2 cellular contexts compared by ENCODE assay signal in genomic region chr1:56993355-56993985, GRCh38.
TF ChIP-seq lines count a peak whose summit lies in the region.

No MANE protein-coding gene starts in this region.

TF ChIP-seq in liver, 16 proteins besides CTCF, POLR2A, EP300 and RAD21:
- TF ChIP-seq RXRA (IDR thresholded peaks at IDR 0.05) (peak in 1 of 2 donors; percentile 17), HNF4A (conservative IDR thresholded peaks at IDR 0.05) (peak in 1 of 2 donors; percentile 51), JUND (IDR thresholded peaks at IDR 0.05) (peak in 1 of 2 donors; percentile 10)
- TF ChIP-seq, protein P1, sequence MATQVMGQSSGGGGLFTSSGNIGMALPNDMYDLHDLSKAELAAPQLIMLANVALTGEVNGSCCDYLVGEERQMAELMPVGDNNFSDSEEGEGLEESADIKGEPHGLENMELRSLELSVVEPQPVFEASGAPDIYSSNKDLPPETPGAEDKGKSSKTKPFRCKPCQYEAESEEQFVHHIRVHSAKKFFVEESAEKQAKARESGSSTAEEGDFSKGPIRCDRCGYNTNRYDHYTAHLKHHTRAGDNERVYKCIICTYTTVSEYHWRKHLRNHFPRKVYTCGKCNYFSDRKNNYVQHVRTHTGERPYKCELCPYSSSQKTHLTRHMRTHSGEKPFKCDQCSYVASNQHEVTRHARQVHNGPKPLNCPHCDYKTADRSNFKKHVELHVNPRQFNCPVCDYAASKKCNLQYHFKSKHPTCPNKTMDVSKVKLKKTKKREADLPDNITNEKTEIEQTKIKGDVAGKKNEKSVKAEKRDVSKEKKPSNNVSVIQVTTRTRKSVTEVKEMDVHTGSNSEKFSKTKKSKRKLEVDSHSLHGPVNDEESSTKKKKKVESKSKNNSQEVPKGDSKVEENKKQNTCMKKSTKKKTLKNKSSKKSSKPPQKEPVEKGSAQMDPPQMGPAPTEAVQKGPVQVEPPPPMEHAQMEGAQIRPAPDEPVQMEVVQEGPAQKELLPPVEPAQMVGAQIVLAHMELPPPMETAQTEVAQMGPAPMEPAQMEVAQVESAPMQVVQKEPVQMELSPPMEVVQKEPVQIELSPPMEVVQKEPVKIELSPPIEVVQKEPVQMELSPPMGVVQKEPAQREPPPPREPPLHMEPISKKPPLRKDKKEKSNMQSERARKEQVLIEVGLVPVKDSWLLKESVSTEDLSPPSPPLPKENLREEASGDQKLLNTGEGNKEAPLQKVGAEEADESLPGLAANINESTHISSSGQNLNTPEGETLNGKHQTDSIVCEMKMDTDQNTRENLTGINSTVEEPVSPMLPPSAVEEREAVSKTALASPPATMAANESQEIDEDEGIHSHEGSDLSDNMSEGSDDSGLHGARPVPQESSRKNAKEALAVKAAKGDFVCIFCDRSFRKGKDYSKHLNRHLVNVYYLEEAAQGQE (IDR thresholded peaks at IDR 0.05) = no peak

TF ChIP-seq in HepG2, 621 proteins besides CTCF, POLR2A, EP300 and RAD21:
- TF ChIP-seq PAWR (CRISPR knock-in tag; IDR thresholded peaks at IDR 0.05; ENCODE audit: borderline replicate concordance) (no peak), KDM3A (CRISPR knock-in tag; IDR thresholded peaks at IDR 0.05; ENCODE audit: low read depth) (no peak), SIX4 (CRISPR knock-in tag; IDR thresholded peaks at IDR 0.05) (no peak), ZNF792 (CRISPR knock-in tag; IDR thresholded peaks at IDR 0.05) (no peak), ZNF879 (CRISPR knock-in tag; IDR thresholded peaks at IDR 0.05) (no peak)
- TF ChIP-seq, protein P2, sequence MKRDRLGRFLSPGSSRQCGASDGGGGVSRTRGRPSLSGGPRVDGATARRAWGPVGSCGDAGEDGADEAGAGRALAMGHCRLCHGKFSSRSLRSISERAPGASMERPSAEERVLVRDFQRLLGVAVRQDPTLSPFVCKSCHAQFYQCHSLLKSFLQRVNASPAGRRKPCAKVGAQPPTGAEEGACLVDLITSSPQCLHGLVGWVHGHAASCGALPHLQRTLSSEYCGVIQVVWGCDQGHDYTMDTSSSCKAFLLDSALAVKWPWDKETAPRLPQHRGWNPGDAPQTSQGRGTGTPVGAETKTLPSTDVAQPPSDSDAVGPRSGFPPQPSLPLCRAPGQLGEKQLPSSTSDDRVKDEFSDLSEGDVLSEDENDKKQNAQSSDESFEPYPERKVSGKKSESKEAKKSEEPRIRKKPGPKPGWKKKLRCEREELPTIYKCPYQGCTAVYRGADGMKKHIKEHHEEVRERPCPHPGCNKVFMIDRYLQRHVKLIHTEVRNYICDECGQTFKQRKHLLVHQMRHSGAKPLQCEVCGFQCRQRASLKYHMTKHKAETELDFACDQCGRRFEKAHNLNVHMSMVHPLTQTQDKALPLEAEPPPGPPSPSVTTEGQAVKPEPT (CRISPR knock-in tag; IDR thresholded peaks at IDR 0.05; ENCODE audit: low read depth) = no peak
